In genomic region chr12:128455849-128456248, GRCh38 we compare ENCODE assay signal across 27 cellular contexts.
"Had no signal": no experiment of that assay in that cellular context is flagged by ENCODE, and none has a peak within 500 bp of the region (broad histone marks: within the 10 kb centered on the region; RNA-seq: fewer than 3 reads in every experiment).

No MANE protein-coding gene starts in this region.

- H3K27ac Mint-ChIP-seq: activated CD4-positive, alpha-beta T cell treated with anti-CD3 and anti-CD28 coated beads, Interleukin-2, amount 10 ng/mL, durations not matched to agents 7 days and 5 days; activated CD8-positive, alpha-beta memory T cell treated with anti-CD3 and anti-CD28 coated beads, Interleukin-2, amount 10 ng/mL, durations not matched to agents 7 days and 5 days; activated CD8-positive, alpha-beta T cell treated with anti-CD3 and anti-CD28 coated beads for 36 hours; activated naive CD4-positive, alpha-beta T cell treated with anti-CD3 and anti-CD28 coated beads, Interleukin-2, amount 10 ng/mL, durations not matched to agents 7 days and 5 days; endodermal cell; naive thymus-derived CD4-positive, alpha-beta T cell had no signal

- H3K36me3 Mint-ChIP-seq: activated CD8-positive, alpha-beta memory T cell treated with anti-CD3 and anti-CD28 coated beads, Interleukin-2, amount 10 ng/mL, durations not matched to agents 7 days and 5 days; activated naive CD4-positive, alpha-beta T cell treated with anti-CD3 and anti-CD28 coated beads, Interleukin-2, amount 10 ng/mL, durations not matched to agents 7 days and 5 days; naive thymus-derived CD4-positive, alpha-beta T cell had no signal

- H3K27me3 ChIP-seq: neutrophil, ovary, upper lobe of right lung had no signal

- H3K27me3 Mint-ChIP-seq: activated CD4-positive, alpha-beta T cell treated with anti-CD3 and anti-CD28 coated beads, Interleukin-2, amount 10 ng/mL, durations not matched to agents 7 days and 5 days; activated CD8-positive, alpha-beta memory T cell treated with anti-CD3 and anti-CD28 coated beads, Interleukin-2, amount 10 ng/mL, durations not matched to agents 7 days and 5 days; activated naive CD4-positive, alpha-beta T cell treated with anti-CD3 and anti-CD28 coated beads, Interleukin-2, amount 10 ng/mL, durations not matched to agents 7 days and 5 days; naive thymus-derived CD4-positive, alpha-beta T cell had no signal

- FAIRE-seq: bronchial epithelial cell, kidney, TTC549 had no signal

- H3K4me3 Mint-ChIP-seq: activated CD4-positive, alpha-beta T cell treated with anti-CD3 and anti-CD28 coated beads, Interleukin-2, amount 10 ng/mL, durations not matched to agents 7 days and 5 days; activated CD8-positive, alpha-beta memory T cell treated with anti-CD3 and anti-CD28 coated beads, Interleukin-2, amount 10 ng/mL, durations not matched to agents 7 days and 5 days; activated CD8-positive, alpha-beta T cell treated with anti-CD3 and anti-CD28 coated beads for 36 hours; activated naive CD4-positive, alpha-beta T cell treated with anti-CD3 and anti-CD28 coated beads, Interleukin-2, amount 10 ng/mL, durations not matched to agents 7 days and 5 days; endodermal cell; naive thymus-derived CD4-positive, alpha-beta T cell had no signal

- H3K4me3 ChIP-seq: coronary artery, lung, ovary, prostate gland, thoracic aorta, upper lobe of right lung had no signal

- H3K36me3 ChIP-seq: neutrophil, ovary, prostate gland, thoracic aorta, upper lobe of right lung, WERI-Rb-1 had no signal

- DNase-seq: activated CD4-positive, alpha-beta T cell treated with anti-CD3 and anti-CD28 coated beads, Interleukin-2, amount 10 ng/mL, durations not matched to agents 7 days and 5 days; activated CD4-positive, CD25-positive, alpha-beta regulatory T cell treated with anti-CD3 and anti-CD28 coated beads, Interleukin-2, amount 50 U/mL, for 72 hours; activated CD8-positive, alpha-beta memory T cell treated with anti-CD3 and anti-CD28 coated beads, Interleukin-2, amount 10 ng/mL, durations not matched to agents 7 days and 5 days; activated CD8-positive, alpha-beta T cell treated with anti-CD3 and anti-CD28 coated beads for 36 hours; activated effector memory CD4-positive, alpha-beta T cell treated with anti-CD3 and anti-CD28 coated beads, Interleukin-2, amount 50 U/mL, for 16 hours; activated naive CD4-positive, alpha-beta T cell treated with anti-CD3 and anti-CD28 coated beads, Interleukin-2, amount 10 ng/mL, durations not matched to agents 7 days and 5 days; activated T-cell treated with anti-CD3 and anti-CD28 coated beads for 4 hours; amygdala; endodermal cell; foreskin melanocyte; head of caudate nucleus; kidney; naive thymus-derived CD4-positive, alpha-beta T cell; ovary; stimulated activated CD4-positive, alpha-beta T cell treated with anti-CD3 and anti-CD28 coated beads, Interleukin-4, amount 100 ng/mL, for 1 hour; stimulated activated naive CD4-positive, alpha-beta T cell treated with Interleukin-2 at 50 U/mL for 16 hours; T-helper 1 cell; upper lobe of right lung; WERI-Rb-1 had no signal

- H3K9me3 Mint-ChIP-seq: activated CD4-positive, alpha-beta T cell treated with anti-CD3 and anti-CD28 coated beads, Interleukin-2, amount 10 ng/mL, durations not matched to agents 7 days and 5 days had no signal

- H3K4me1 Mint-ChIP-seq: activated CD4-positive, alpha-beta T cell treated with anti-CD3 and anti-CD28 coated beads, Interleukin-2, amount 10 ng/mL, durations not matched to agents 7 days and 5 days; activated CD8-positive, alpha-beta memory T cell treated with anti-CD3 and anti-CD28 coated beads, Interleukin-2, amount 10 ng/mL, durations not matched to agents 7 days and 5 days; activated naive CD4-positive, alpha-beta T cell treated with anti-CD3 and anti-CD28 coated beads, Interleukin-2, amount 10 ng/mL, durations not matched to agents 7 days and 5 days; naive thymus-derived CD4-positive, alpha-beta T cell had no signal

- H3K4me1 ChIP-seq: prostate gland, upper lobe of right lung had no signal

- H3K27ac ChIP-seq: coronary artery, epithelial cell of prostate, neutrophil, ovary, prostate gland, thoracic aorta, upper lobe of right lung, WERI-Rb-1 had no signal

- H3K9me3 ChIP-seq: neutrophil, ovary, prostate gland, thoracic aorta, upper lobe of right lung had no signal
